In genomic region chr2:176581557-176582150, GRCh38 we compare ENCODE assay signal across 19 cellular contexts.
"Had no signal": no experiment of that assay in that cellular context is flagged by ENCODE, and none has a peak within 500 bp of the region (broad histone marks: within the 10 kb centered on the region; RNA-seq: fewer than 3 reads in every experiment).

No MANE protein-coding gene starts in this region.

- H3K4me3 ChIP-seq: adrenal gland, coronary artery, esophagus squamous epithelium, gastrocnemius medialis, neural progenitor cell, tibial artery, uterus had no signal

- DNase-seq: activated CD4-positive, alpha-beta T cell treated with anti-CD3 and anti-CD28 coated beads for 1 hour; activated CD4-positive, alpha-beta T cell treated with anti-CD3 and anti-CD28 coated beads, Interleukin-2, amount 50 U/mL, for 1 hour; activated CD8-positive, alpha-beta T cell treated with anti-CD3 and anti-CD28 coated beads, Interleukin-2, amount 10 ng/mL, durations not matched to agents 7 days and 5 days; activated T-cell treated with anti-CD3 and anti-CD28 coated beads, Interleukin-2, amount 50 U/mL, for 1 hour; cerebellar nuclear complex; esophagus squamous epithelium; gastrocnemius medialis; head of caudate nucleus; islet precursor cell; left cardiac atrium; retina; stimulated activated CD4-positive, alpha-beta T cell treated with anti-CD3 and anti-CD28 coated beads, Interleukin-1b, Interleukin-23, amount 100 ng/mL, for 48 hours; T-helper 1 cell; tibial artery; uterus; WERI-Rb-1 had no signal

- H3K9me3 ChIP-seq: adrenal gland, esophagus squamous epithelium, gastrocnemius medialis, tibial artery, uterus had no signal

- H3K36me3 ChIP-seq: adrenal gland, esophagus squamous epithelium, gastrocnemius medialis, neural progenitor cell, tibial artery, uterus, WERI-Rb-1 had no signal

- H3K27ac ChIP-seq: coronary artery, esophagus squamous epithelium, gastrocnemius medialis, neural progenitor cell, tibial artery, WERI-Rb-1 had no signal

- ATAC-seq: activated CD8-positive, alpha-beta T cell treated with anti-CD3 and anti-CD28 coated beads, Interleukin-2, amount 10 ng/mL, durations not matched to agents 7 days and 5 days; gastrocnemius medialis had no signal

- H3K4me1 ChIP-seq: gastrocnemius medialis, neural progenitor cell, tibial artery had no signal

- H3K27me3 ChIP-seq: adrenal gland, gastrocnemius medialis, neural progenitor cell, tibial artery, uterus had no signal

- H2AFZ ChIP-seq: neural progenitor cell had no signal

- H3K4me2 ChIP-seq: neural progenitor cell had no signal

- H3K9ac ChIP-seq: neural progenitor cell had no signal
